ENCODE assay signal across 27 cellular contexts in the genomic region with DNA sequence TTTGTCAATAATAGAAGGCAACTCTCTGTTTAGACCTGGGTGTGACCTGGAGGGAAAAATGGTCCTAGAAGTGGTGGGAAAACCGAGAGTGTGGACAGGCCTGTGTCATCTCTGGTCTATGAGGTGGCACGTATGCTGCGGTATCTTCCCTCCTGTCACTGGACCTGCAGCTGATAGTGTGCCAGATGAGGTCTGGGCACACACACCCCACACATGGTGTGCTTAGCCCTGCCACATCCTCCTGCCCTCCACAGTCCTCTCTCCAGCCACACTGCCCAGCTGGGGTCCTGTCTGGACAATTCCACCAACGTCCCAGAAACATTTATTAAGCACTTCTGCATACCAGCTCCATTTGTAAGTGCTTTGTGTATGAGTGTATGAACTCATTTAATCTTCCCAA. TPM values are rescaled to one million over a fixed set of nuclear protein-coding genes. Genes with fewer than 3 reads are reported as not detected.
DNase-seq lines count a peak whose midpoint lies in the region; ATAC-seq and TF ChIP-seq lines count a peak whose summit lies in the region.
"Had no signal": no experiment of that assay in that cellular context is flagged by ENCODE, and none has a peak within 500 bp of the region (broad histone marks: within the 10 kb centered on the region; RNA-seq: fewer than 3 reads in every experiment).

No MANE protein-coding gene starts in this region.

- H3K36me3 Mint-ChIP-seq in endodermal cell (ENCODE audit: low read depth) = no peaks in the 10 kb centered on the region
- H3K36me3 Mint-ChIP-seq: CD14-positive monocyte; CD4-positive, alpha-beta memory T cell; CD4-positive, CD25-positive, alpha-beta regulatory T cell; CD8-positive, alpha-beta memory T cell had no signal

- H3K4me1 Mint-ChIP-seq in endodermal cell = no peaks in the 10 kb centered on the region
- H3K4me1 Mint-ChIP-seq: CD4-positive, alpha-beta memory T cell; CD4-positive, CD25-positive, alpha-beta regulatory T cell; CD8-positive, alpha-beta memory T cell had no signal

- H3K9me3 ChIP-seq in right atrium auricular region (peaks cover 0 to 6% of the 10 kb centered on the region in 2 donors), heart left ventricle (peaks cover 0 to 30% (median 8%) of the 10 kb centered on the region in 12 donors), endodermal cell (ENCODE audit: control insufficient read depth, low read length) (peaks cover 9% of the 10 kb centered on the region), vagina (peaks cover 3% of the 10 kb centered on the region)
- H3K9me3 ChIP-seq: BE2C had no signal

- H3K4me1 ChIP-seq in right atrium auricular region = no peaks in the 10 kb centered on the region
- H3K4me1 ChIP-seq in heart left ventricle = no peaks in the 10 kb centered on the region
- H3K4me1 ChIP-seq in endodermal cell (ENCODE audit: control insufficient read depth, insufficient read depth, low read length) = no peaks in the 10 kb centered on the region
- H3K4me1 ChIP-seq in vagina = no peaks in the 10 kb centered on the region
- H3K4me1 ChIP-seq: BE2C, BLaER1 had no signal

- no peak overlapping the region for H3K27ac Mint-ChIP-seq in endodermal cell
- H3K27ac Mint-ChIP-seq: CD14-positive monocyte; CD4-positive, alpha-beta memory T cell; CD4-positive, CD25-positive, alpha-beta regulatory T cell; CD8-positive, alpha-beta memory T cell had no signal

- ATAC-seq in heart left ventricle = no peak
- ATAC-seq: GM12878 had no signal

- H3K27ac ChIP-seq in right atrium auricular region (no peak overlapping the region), heart left ventricle (no peak overlapping the region), endodermal cell (ENCODE audit: low read depth, low read length) (no peak overlapping the region), vagina (no peak overlapping the region)
- H3K27ac ChIP-seq: 22Rv1, A549, BLaER1 had no signal

- DNase-seq in right atrium auricular region (ENCODE audit: low spot score) (peak; percentile 16), heart left ventricle (no peak), endodermal cell (peak; percentile 13), vagina (ENCODE audit: extremely low spot score in 2 of 2) (peak; percentile 19 to 49), inferior parietal cortex (ENCODE audit: extremely low spot score) (no peak), AML-193 (lab: John Stamatoyannopoulos, UW) (no peak)
- DNase-seq: BE2C; C1 segment of cervical spinal cord; CD4-positive, alpha-beta memory T cell; CD4-positive, CD25-positive, alpha-beta regulatory T cell; CD8-positive, alpha-beta memory T cell; COR-L47; DMS 273 treated with DMSO at 0.1 percent for 48 hours; DMS153; DMS53; DMS79; DND-41; EL; GDM1 had no signal

- H3K4me3 ChIP-seq in right atrium auricular region (no peak overlapping the region), heart left ventricle (no peak overlapping the region), endodermal cell (ENCODE audit: low read length) (no peak overlapping the region), vagina (no peak overlapping the region)
- H3K4me3 ChIP-seq: A549, BLaER1, GM12878 had no signal

- H3K36me3 ChIP-seq in right atrium auricular region (no peaks in the 10 kb centered on the region), heart left ventricle (no peaks in the 10 kb centered on the region), endodermal cell (ENCODE audit: control insufficient read depth, insufficient read depth, low read length) (no peaks in the 10 kb centered on the region), vagina (no peaks in the 10 kb centered on the region)
- H3K36me3 ChIP-seq: BE2C, BLaER1 had no signal

- H3K9me3 Mint-ChIP-seq in endodermal cell = peaks cover 19% of the 10 kb centered on the region

- TF ChIP-seq CTCF in right atrium auricular region (IDR thresholded peaks at IDR 0.05) (no peak), heart left ventricle (IDR thresholded peaks at IDR 0.05) (no peak), endodermal cell (conservative IDR thresholded peaks at IDR 0.05) (no peak), vagina (IDR thresholded peaks at IDR 0.05) (no peak)

- TF ChIP-seq POLR2A in heart left ventricle (IDR thresholded peaks at IDR 0.05) (no peak), vagina (IDR thresholded peaks at IDR 0.05) (no peak)

- 60 to 62% (median 61%) methylated on average over 4 of the region's 4 CpGs for WGBS in heart left ventricle, 4 donors
- 87 to 88% methylated on average over 3 to 4 of the region's 4 CpGs for WGBS in endodermal cell (ENCODE audit: insufficient coverage in 1 of 2, insufficient read length in 1 of 2), 2 experiments

- intact Hi-C loops in heart left ventricle (cut with DNase I) = no loop called here
- intact Hi-C loops in vagina (cut with DNase I) = no loop called here

- no peak overlapping the region for H3K4me3 Mint-ChIP-seq in endodermal cell
- H3K4me3 Mint-ChIP-seq: CD14-positive monocyte; CD4-positive, alpha-beta memory T cell; CD8-positive, alpha-beta memory T cell had no signal

- peaks cover 6% of the 10 kb centered on the region for H3K27me3 Mint-ChIP-seq in endodermal cell (ENCODE audit: insufficient read depth)
- H3K27me3 Mint-ChIP-seq: CD4-positive, CD25-positive, alpha-beta regulatory T cell had no signal

- H3K27me3 ChIP-seq in right atrium auricular region (no peaks in the 10 kb centered on the region), heart left ventricle (no peaks in the 10 kb centered on the region), endodermal cell (ENCODE audit: control insufficient read depth, insufficient read depth, low read length, poor library complexity, severe bottlenecking) (no peaks in the 10 kb centered on the region), vagina (no peaks in the 10 kb centered on the region)
- H3K27me3 ChIP-seq: BE2C, BLaER1 had no signal

- no peak overlapping the region for H3K9ac ChIP-seq in endodermal cell (ENCODE audit: extremely low read depth, low read length, poor library complexity, severe bottlenecking)
- H3K9ac ChIP-seq: BLaER1 had no signal

RNA-seq across cellular contexts. Expression of a gene that starts 37.2 kb away (rescaled TPM):
- total RNA-seq in right atrium auricular region = 1 to 10 TPM; 1.0 to 1.7 TPM
- total RNA-seq in heart left ventricle = under 1 TPM in 6 of 9 donors, not detected in 3; 0.05 to 0.91 (median 0.15) TPM
- polyA plus RNA-seq in heart left ventricle = under 1 TPM; 0.07 to 0.19 TPM
- not detected for total RNA-seq in endodermal cell
- polyA plus RNA-seq in endodermal cell (2013, experiment 1 of 2) = not detected
- polyA plus RNA-seq in endodermal cell (2013, experiment 2 of 2) = not detected
- total RNA-seq in vagina = 2.9 TPM
- total RNA-seq: CD4-positive, alpha-beta memory T cell; CD4-positive, CD25-positive, alpha-beta regulatory T cell; CD8-positive, alpha-beta memory T cell; G401; GM12878 had no signal
- polyA plus RNA-seq: CD14-positive monocyte; CD4-positive, alpha-beta memory T cell; CD4-positive, CD25-positive, alpha-beta regulatory T cell; CD8-positive, alpha-beta memory T cell; GM12878 had no signal

RNA-seq across cellular contexts. Expression of a gene that starts 41.1 kb away (rescaled TPM):
- total RNA-seq in right atrium auricular region = not detected
- total RNA-seq in heart left ventricle = not detected
- polyA plus RNA-seq in heart left ventricle = not detected
- total RNA-seq in endodermal cell = not detected
- not detected for polyA plus RNA-seq in endodermal cell (2013, experiment 1 of 2)
- polyA plus RNA-seq in endodermal cell (2013, experiment 2 of 2) = not detected
- total RNA-seq in vagina = not detected
- total RNA-seq: A172; CD4-positive, alpha-beta memory T cell; CD4-positive, CD25-positive, alpha-beta regulatory T cell; CD8-positive, alpha-beta memory T cell; Daoy; G401; GM12878 had no signal
- polyA plus RNA-seq: A549; CD14-positive monocyte; CD4-positive, alpha-beta memory T cell; CD4-positive, CD25-positive, alpha-beta regulatory T cell; CD8-positive, alpha-beta memory T cell; GM12878 had no signal

RNA-seq across cellular contexts. Expression of a gene that starts 42.1 kb away (rescaled TPM):
- total RNA-seq in right atrium auricular region = under 1 TPM; 0.24 to 0.37 TPM
- 1 to 10 TPM in 1 of 9 donors, under 1 TPM in 6, not detected in 2; 0.09 to 1.2 (median 0.27) TPM for total RNA-seq in heart left ventricle
- polyA plus RNA-seq in heart left ventricle = under 1 TPM; 0.15 to 0.19 TPM
- total RNA-seq in endodermal cell = not detected
- not detected for polyA plus RNA-seq in endodermal cell (2013, experiment 1 of 2)
- not detected for polyA plus RNA-seq in endodermal cell (2013, experiment 2 of 2)
- total RNA-seq in vagina = 0.49 TPM
- total RNA-seq: A172; CD4-positive, alpha-beta memory T cell; CD4-positive, CD25-positive, alpha-beta regulatory T cell; CD8-positive, alpha-beta memory T cell; Daoy; G401 had no signal
- polyA plus RNA-seq: A549; CD14-positive monocyte; CD4-positive, alpha-beta memory T cell; CD4-positive, CD25-positive, alpha-beta regulatory T cell; CD8-positive, alpha-beta memory T cell had no signal

Comparison
In these comparisons a context has a peak if more than half of its experiments do, and no peak if none do; other contexts are left out.
1. DNase-seq: peak in right atrium auricular region (single experiment), endodermal cell (single experiment) and vagina (2 of 2); none in heart left ventricle (0 of 5), inferior parietal cortex (single experiment) and AML-193 (0 of 2).